ENCODE assay signal across 2 cellular contexts in the genomic region with DNA sequence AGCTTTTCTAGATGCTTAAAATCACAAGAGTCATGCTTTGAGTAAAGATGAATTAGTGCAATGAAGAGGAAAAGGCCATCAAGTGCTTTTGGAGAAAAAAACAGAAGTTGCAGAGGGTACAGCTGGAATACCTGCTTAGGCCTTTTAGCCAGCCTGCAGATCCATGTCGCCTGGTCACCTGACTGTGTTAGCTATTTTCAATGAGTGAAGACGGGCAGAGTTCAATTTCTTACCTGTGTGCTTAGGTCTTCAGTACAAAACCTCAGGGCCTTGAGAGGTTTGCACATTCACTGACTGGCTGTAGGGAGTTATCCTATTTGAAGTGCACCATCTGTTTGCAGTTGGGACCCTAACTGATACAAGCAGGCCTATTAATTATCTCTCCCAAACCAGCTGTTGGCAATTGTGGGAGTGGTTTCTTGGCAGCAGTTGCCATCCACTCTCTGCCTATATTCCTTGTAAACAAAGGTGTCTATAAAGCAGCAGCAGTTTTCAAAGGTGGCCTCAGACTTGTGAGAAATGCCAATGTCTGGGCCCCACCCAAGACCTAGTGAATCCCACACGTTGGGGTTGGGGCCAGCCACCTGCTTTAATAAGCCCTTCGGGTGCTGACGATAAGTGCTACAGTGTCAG.
TF ChIP-seq lines count a peak whose summit lies in the region.

No MANE protein-coding gene starts in this region.

TF ChIP-seq in SK-N-SH, 30 proteins besides CTCF, POLR2A, EP300 and RAD21 (continued from another document):
- TF ChIP-seq, protein P1, sequence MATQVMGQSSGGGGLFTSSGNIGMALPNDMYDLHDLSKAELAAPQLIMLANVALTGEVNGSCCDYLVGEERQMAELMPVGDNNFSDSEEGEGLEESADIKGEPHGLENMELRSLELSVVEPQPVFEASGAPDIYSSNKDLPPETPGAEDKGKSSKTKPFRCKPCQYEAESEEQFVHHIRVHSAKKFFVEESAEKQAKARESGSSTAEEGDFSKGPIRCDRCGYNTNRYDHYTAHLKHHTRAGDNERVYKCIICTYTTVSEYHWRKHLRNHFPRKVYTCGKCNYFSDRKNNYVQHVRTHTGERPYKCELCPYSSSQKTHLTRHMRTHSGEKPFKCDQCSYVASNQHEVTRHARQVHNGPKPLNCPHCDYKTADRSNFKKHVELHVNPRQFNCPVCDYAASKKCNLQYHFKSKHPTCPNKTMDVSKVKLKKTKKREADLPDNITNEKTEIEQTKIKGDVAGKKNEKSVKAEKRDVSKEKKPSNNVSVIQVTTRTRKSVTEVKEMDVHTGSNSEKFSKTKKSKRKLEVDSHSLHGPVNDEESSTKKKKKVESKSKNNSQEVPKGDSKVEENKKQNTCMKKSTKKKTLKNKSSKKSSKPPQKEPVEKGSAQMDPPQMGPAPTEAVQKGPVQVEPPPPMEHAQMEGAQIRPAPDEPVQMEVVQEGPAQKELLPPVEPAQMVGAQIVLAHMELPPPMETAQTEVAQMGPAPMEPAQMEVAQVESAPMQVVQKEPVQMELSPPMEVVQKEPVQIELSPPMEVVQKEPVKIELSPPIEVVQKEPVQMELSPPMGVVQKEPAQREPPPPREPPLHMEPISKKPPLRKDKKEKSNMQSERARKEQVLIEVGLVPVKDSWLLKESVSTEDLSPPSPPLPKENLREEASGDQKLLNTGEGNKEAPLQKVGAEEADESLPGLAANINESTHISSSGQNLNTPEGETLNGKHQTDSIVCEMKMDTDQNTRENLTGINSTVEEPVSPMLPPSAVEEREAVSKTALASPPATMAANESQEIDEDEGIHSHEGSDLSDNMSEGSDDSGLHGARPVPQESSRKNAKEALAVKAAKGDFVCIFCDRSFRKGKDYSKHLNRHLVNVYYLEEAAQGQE (IDR thresholded peaks at IDR 0.05; ENCODE audit: low read depth, low read length), result no peak
- TF ChIP-seq SMC3 (IDR thresholded peaks at IDR 0.05; ENCODE audit: low read depth, low read length) (no peak), YY1 (IDR thresholded peaks at IDR 0.05; ENCODE audit: low read depth) (no peak), GABPA (IDR thresholded peaks at IDR 0.05; ENCODE audit: low read depth) (no peak), RCOR1 (IDR thresholded peaks at IDR 0.05; ENCODE audit: low read length) (no peak)

TF ChIP-seq in SK-N-SH treated with all-trans-retinoic acid at 6 μM for 48 hours, 23 proteins besides CTCF, POLR2A, EP300 and RAD21 (continued from another document):
- no peak for TF ChIP-seq CSDC2 (CRISPR knock-in tag; IDR thresholded peaks at IDR 0.05)
- TF ChIP-seq, protein P2, sequence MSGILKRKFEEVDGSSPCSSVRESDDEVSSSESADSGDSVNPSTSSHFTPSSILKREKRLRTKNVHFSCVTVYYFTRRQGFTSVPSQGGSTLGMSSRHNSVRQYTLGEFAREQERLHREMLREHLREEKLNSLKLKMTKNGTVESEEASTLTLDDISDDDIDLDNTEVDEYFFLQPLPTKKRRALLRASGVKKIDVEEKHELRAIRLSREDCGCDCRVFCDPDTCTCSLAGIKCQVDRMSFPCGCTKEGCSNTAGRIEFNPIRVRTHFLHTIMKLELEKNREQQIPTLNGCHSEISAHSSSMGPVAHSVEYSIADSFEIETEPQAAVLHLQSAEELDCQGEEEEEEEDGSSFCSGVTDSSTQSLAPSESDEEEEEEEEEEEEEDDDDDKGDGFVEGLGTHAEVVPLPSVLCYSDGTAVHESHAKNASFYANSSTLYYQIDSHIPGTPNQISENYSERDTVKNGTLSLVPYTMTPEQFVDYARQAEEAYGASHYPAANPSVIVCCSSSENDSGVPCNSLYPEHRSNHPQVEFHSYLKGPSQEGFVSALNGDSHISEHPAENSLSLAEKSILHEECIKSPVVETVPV (CRISPR knock-in tag; IDR thresholded peaks at IDR 0.05), result no peak
- TF ChIP-seq ZNF565 (CRISPR knock-in tag; conservative IDR thresholded peaks at IDR 0.05; ENCODE audit: low read depth), result no peak
- no peak for TF ChIP-seq PPARA (CRISPR knock-in tag; IDR thresholded peaks at IDR 0.05; ENCODE audit: borderline replicate concordance)
- TF ChIP-seq ZNF70 (CRISPR knock-in tag; IDR thresholded peaks at IDR 0.05), result no peak
